In the genomic region with DNA sequence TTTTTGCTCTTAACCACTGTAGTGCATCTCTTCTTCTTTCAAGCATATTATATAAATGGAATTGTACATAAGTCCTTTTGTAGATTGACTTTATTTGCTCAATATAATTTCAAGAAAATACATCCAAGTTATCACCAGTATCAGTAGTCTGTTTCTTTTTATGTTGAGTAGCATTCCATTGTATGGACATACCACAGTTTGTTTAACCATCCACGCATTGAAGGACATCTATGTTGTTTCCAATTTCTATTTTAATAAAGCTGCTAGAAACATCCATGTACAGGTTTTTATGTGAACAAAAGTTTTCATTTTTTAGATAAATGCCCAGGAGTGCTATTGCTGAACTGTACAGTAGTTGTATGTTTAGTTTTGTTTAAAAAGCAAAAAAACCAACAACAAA, we compare ENCODE assay signal across 6 cellular contexts.
"Had no signal": no experiment of that assay in that cellular context is flagged by ENCODE, and none has a peak within 500 bp of the region (broad histone marks: within the 10 kb centered on the region; RNA-seq: fewer than 3 reads in every experiment).

No MANE protein-coding gene starts in this region.

- H3K27ac ChIP-seq: HL-60 had no signal

- H3K4me3 ChIP-seq: K562 had no signal

- ATAC-seq: HepG2, K562 had no signal

- DNase-seq: IMR-90, KBM-7, KG1 had no signal
